Comparison of ENCODE assay signal across 30 cellular contexts in the genomic region with DNA sequence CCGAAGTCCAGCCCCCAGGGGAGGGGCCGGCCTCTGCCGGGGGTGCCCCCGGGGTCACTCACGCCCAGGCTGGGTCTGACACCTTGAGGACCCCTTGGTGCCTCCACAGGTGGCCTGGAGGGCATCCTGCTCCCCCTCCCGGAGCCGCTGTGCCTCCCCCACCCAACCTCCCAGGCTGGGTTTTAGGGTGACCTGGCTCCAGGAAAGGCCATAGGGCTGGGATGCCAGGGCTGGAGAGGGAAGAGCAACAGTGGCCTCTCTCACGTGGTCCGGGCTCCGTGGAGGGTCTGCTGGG. TPM values are rescaled to one million over a fixed set of nuclear protein-coding genes. Genes with fewer than 3 reads are reported as not detected.
DNase-seq lines count a peak whose midpoint lies in the region; ATAC-seq and TF ChIP-seq lines count a peak whose summit lies in the region.
"Had no signal": no experiment of that assay in that cellular context is flagged by ENCODE, and none has a peak within 500 bp of the region (broad histone marks: within the 10 kb centered on the region; RNA-seq: fewer than 3 reads in every experiment).

No MANE protein-coding gene starts in this region.

- H3K4ac ChIP-seq in mesenchymal stem cell (ENCODE audit: low read depth in 1 of 2, low read length in 2 of 2), result no peak overlapping the region

- H3K23ac ChIP-seq in mesenchymal stem cell (ENCODE audit: low read length in 2 of 2), result no peak overlapping the region

- no peaks in the 10 kb centered on the region for H3K9me3 ChIP-seq in mesenchymal stem cell (ENCODE audit: control insufficient read depth, low read length)
- H3K9me3 ChIP-seq in stomach, result no peaks in the 10 kb centered on the region
- no peaks in the 10 kb centered on the region for H3K9me3 ChIP-seq in SJCRH30 (replicated peaks)
- H3K9me3 ChIP-seq: Caco-2 had no signal

- no peak overlapping the region for H2AFZ ChIP-seq in mesenchymal stem cell (ENCODE audit: low read depth, low read length)
- H2AFZ ChIP-seq: PC-9 had no signal

- H3K14ac ChIP-seq in mesenchymal stem cell (ENCODE audit: low read length in 2 of 2), result no peak overlapping the region

- DNase-seq in left ventricle myocardium superior, result peak; percentile 24
- no peak for DNase-seq in Right ventricle myocardium superior
- peak; percentile 55 for DNase-seq in H7
- DNase-seq in mesenchymal stem cell, result no peak
- no peak for DNase-seq in stomach
- no peak for DNase-seq in DMS79 (lab: John Stamatoyannopoulos, UW)
- no peak for DNase-seq in SJCRH30
- DNase-seq: C1 segment of cervical spinal cord; CD8-positive, alpha-beta T cell; DMS 273 treated with DMSO at 0.1 percent for 48 hours; DMS79 treated with DMSO at 0.1 percent for 48 hours; GF-D8; KBM-7; MV-4-11; NCI-H1105; NCI-H2029; NCI-H446 treated with DMSO at 0.1 percent for 48 hours; NCI-H526; NK-92 treated with Interleukin-12 subunit alpha and Interleukin-12 subunit beta, amount 100 ng/mL, for 24 hours; PC-9; SHP77 treated with DMSO at 0.1 percent for 48 hours; SW 1271 had no signal

- peak overlapping the region; percentile 60 for H2AK5ac ChIP-seq in mesenchymal stem cell (ENCODE audit: low read length, severe bottlenecking)

- intact Hi-C loops in left ventricle myocardium superior (cut with micrococcal nuclease), result no loop called here
- intact Hi-C loops in Right ventricle myocardium superior (cut with DNase I), result no loop called here
- intact Hi-C loops in stomach (cut with DNase I; ENCODE audit: low total_unique reads), result no loop called here

- H4K91ac ChIP-seq in mesenchymal stem cell (ENCODE audit: low read length), result no peak overlapping the region

- H3K27ac ChIP-seq in mesenchymal stem cell (ENCODE audit: low read length, poor library complexity, severe bottlenecking) (peak overlapping the region; percentile 1), stomach (peak overlapping the region in 4 of 5 donors; percentile 13 to 97 (median 58)), SJCRH30 (no peak overlapping the region)
- H3K27ac ChIP-seq: PC-9, SK-N-MC had no signal

- no peak for TF ChIP-seq CTCF in stomach (IDR thresholded peaks at IDR 0.05)

- no peak overlapping the region for H2BK120ac ChIP-seq in mesenchymal stem cell (ENCODE audit: low read depth, low read length)

- H3K36me3 ChIP-seq in H7 (replicated peaks; ENCODE audit: control insufficient read depth, insufficient read depth, low read length) (no peaks in the 10 kb centered on the region), mesenchymal stem cell (ENCODE audit: control insufficient read depth in 1 of 2, insufficient read depth in 2 of 2, low read depth in 1 of 2, low read length in 2 of 2) (peaks cover 0 to 32% of the 10 kb centered on the region in 2 experiments), stomach (peaks cover 0 to 17% (median 3%) of the 10 kb centered on the region in 4 donors), SJCRH30 (no peaks in the 10 kb centered on the region)

- no peak for TF ChIP-seq EP300 in stomach (IDR thresholded peaks at IDR 0.05)

- ATAC-seq in left ventricle myocardium superior (no peak), Right ventricle myocardium superior (ENCODE audit: poor library complexity) (no peak), GM19351 (IDR thresholded peaks at IDR 0.05; ENCODE audit: unreplicated experiment) (no peak)
- ATAC-seq: CD8-positive, alpha-beta T cell had no signal

- no peak overlapping the region for H3K9ac ChIP-seq in mesenchymal stem cell (ENCODE audit: low read length)

- H2BK12ac ChIP-seq in mesenchymal stem cell (ENCODE audit: low read length in 2 of 2), result no peak overlapping the region

- no peak overlapping the region for H3K18ac ChIP-seq in mesenchymal stem cell (ENCODE audit: low read depth in 1 of 2, low read length in 2 of 2)

- H3K4me2 ChIP-seq in mesenchymal stem cell (ENCODE audit: low read length, poor library complexity, severe bottlenecking), result no peak overlapping the region
- H3K4me2 ChIP-seq: PC-9 had no signal

- H3K4me1 ChIP-seq in mesenchymal stem cell (ENCODE audit: control insufficient read depth, insufficient read depth, low read depth, low read length) (peaks cover 85% of the 10 kb centered on the region), stomach (peaks cover 15 to 52% (median 42%) of the 10 kb centered on the region in 4 donors), SJCRH30 (peaks cover 11% of the 10 kb centered on the region)

- TF ChIP-seq POLR2A in stomach (IDR thresholded peaks at IDR 0.05), result no peak

- peaks cover 12% of the 10 kb centered on the region for H3K79me1 ChIP-seq in mesenchymal stem cell (replicated peaks; ENCODE audit: low read length, poor library complexity, severe bottlenecking)

- no peaks in the 10 kb centered on the region for H3K27me3 ChIP-seq in H7 (ENCODE audit: control insufficient read depth, insufficient read depth, low read length)
- peaks cover 2 to 87% of the 10 kb centered on the region in 2 experiments for H3K27me3 ChIP-seq in mesenchymal stem cell (ENCODE audit: control insufficient read depth in 1 of 2, insufficient read depth in 1 of 2, low read length in 2 of 2)
- H3K27me3 ChIP-seq in stomach, result peaks cover 3 to 97% (median 32%) of the 10 kb centered on the region in 3 donors
- peaks cover 84% of the 10 kb centered on the region for H3K27me3 ChIP-seq in SJCRH30

- peak overlapping the region; percentile 53 for H2BK5ac ChIP-seq in mesenchymal stem cell (ENCODE audit: low read depth, low read length, poor library complexity, severe bottlenecking)

- 93% methylated on average over 6 of the region's 10 CpGs for WGBS in mesenchymal stem cell
- 59 to 66% (median 62%) methylated on average over 4 to 10 of the region's 10 CpGs for whole genome bisulfite sequencing in stomach, 5 donors

- no peak overlapping the region for H3K4me3 ChIP-seq in H7 (ENCODE audit: insufficient read depth, low read depth, low read length)
- H3K4me3 ChIP-seq in mesenchymal stem cell (ENCODE audit: insufficient read depth in 1 of 2, low read depth in 1 of 2, low read length in 2 of 2), result no peak overlapping the region
- H3K4me3 ChIP-seq in stomach, result peak overlapping the region in 1 of 4 donors; percentile 63
- no peak overlapping the region for H3K4me3 ChIP-seq in SJCRH30
- H3K4me3 ChIP-seq: PC-9, SK-N-MC had no signal

- H2BK15ac ChIP-seq in mesenchymal stem cell (ENCODE audit: low read depth, poor library complexity, severe bottlenecking), result no peak overlapping the region

- H4K8ac ChIP-seq in mesenchymal stem cell (ENCODE audit: low read length), result no peak overlapping the region

RNA-seq across cellular contexts. Expression of gene TTLL10, which starts 5.6 kb away (rescaled TPM):
- total RNA-seq in left ventricle myocardium superior (not detected), Right ventricle myocardium superior (0.22 TPM), stomach (1 to 10 TPM in 1 of 5 donors, not detected in 4; 6.4 TPM)
- total RNA-seq in H7 (2014; rRNA removed; shearing (Covaris generic)), result not detected in 2 replicates
- polyA plus RNA-seq in mesenchymal stem cell (2013, experiment 1 of 2), result not detected
- not detected for polyA plus RNA-seq in mesenchymal stem cell (2013, experiment 2 of 2)
- under 1 TPM in 2 of 3 donors, not detected in 1; 0.13 to 0.46 TPM for polyA plus RNA-seq in stomach
- total RNA-seq in SJCRH30 (2014; rRNA removed; shearing (Covaris generic)), result 0.42 and 0.73 TPM in 2 replicates
- total RNA-seq: A172; CD8-positive, alpha-beta T cell; LHCN-M2; MCF 10A; RPMI7951 had no signal

RNA-seq across cellular contexts. Expression of gene TNFRSF18, which starts 38.3 kb away (rescaled TPM):
- total RNA-seq in left ventricle myocardium superior (0.32 TPM), Right ventricle myocardium superior (0.32 TPM), stomach (10 to 100 TPM in 1 of 5 donors, 1 to 10 TPM in 1, not detected in 3; 1.7 to 11.9 TPM)
- not detected in 2 replicates for total RNA-seq in H7 (2014; rRNA removed; shearing (Covaris generic))
- polyA plus RNA-seq in mesenchymal stem cell (2013, experiment 1 of 2), result not detected
- polyA plus RNA-seq in mesenchymal stem cell (2013, experiment 2 of 2), result not detected
- 1 to 10 TPM in 1 of 3 donors, under 1 TPM in 1, not detected in 1; 0.37 to 3.6 TPM for polyA plus RNA-seq in stomach
- total RNA-seq in SJCRH30 (2014; rRNA removed; shearing (Covaris generic)), result 0.33 and 0.93 TPM in 2 replicates
- total RNA-seq: A172, Caco-2, LHCN-M2, MCF 10A, RPMI7951 had no signal

RNA-seq across cellular contexts. Expression of gene TNFRSF4, which starts 45.9 kb away (rescaled TPM):
- total RNA-seq in left ventricle myocardium superior (2.3 TPM), Right ventricle myocardium superior (2.1 TPM), stomach (under 1 TPM in 1 of 5 donors, not detected in 4; 0.55 TPM)
- 0.07 and 0.89 TPM in 2 replicates for total RNA-seq in H7 (2014; rRNA removed; shearing (Covaris generic))
- polyA plus RNA-seq in mesenchymal stem cell (2013, experiment 1 of 2), result 0.04 TPM
- polyA plus RNA-seq in mesenchymal stem cell (2013, experiment 2 of 2), result 0.05 TPM
- polyA plus RNA-seq in stomach, result 1 to 10 TPM; 1.7 to 4.5 (median 4.2) TPM
- 2.8 and 4.7 TPM in 2 replicates for total RNA-seq in SJCRH30 (2014; rRNA removed; shearing (Covaris generic))
- total RNA-seq: A172, Caco-2, H1, MCF 10A, RPMI7951 had no signal

RNA-seq across cellular contexts. Expression of gene C1orf159, which starts 52.2 kb away (rescaled TPM):
- total RNA-seq in left ventricle myocardium superior (4.0 TPM), Right ventricle myocardium superior (2.4 TPM), stomach (10 to 100 TPM; 15.8 to 67.0 (median 33.8) TPM)
- 29.3 and 32.0 TPM in 2 replicates for total RNA-seq in H7 (2014; rRNA removed; shearing (Covaris generic))
- polyA plus RNA-seq in mesenchymal stem cell (2013, experiment 1 of 2), result 7.6 TPM
- polyA plus RNA-seq in mesenchymal stem cell (2013, experiment 2 of 2), result 7.7 TPM
- 10 to 100 TPM; 10.2 to 17.1 (median 12.8) TPM for polyA plus RNA-seq in stomach
- total RNA-seq in SJCRH30 (2014; rRNA removed; shearing (Covaris generic)), result 19.9 and 20.8 TPM in 2 replicates

Comparison
In these comparisons a context has a peak if more than half of its experiments do, and no peak if none do; other contexts are left out.
1. DNase-seq: peak in left ventricle myocardium superior (single experiment) and H7 (single experiment); none in Right ventricle myocardium superior (single experiment), mesenchymal stem cell (single experiment), stomach (single experiment), DMS79 (single experiment) and SJCRH30 (0 of 2).